5 cellular contexts compared by ENCODE assay signal in genomic region chr3:185109012-185109411, GRCh38. TPM values are rescaled to one million over a fixed set of nuclear protein-coding genes. Genes with fewer than 3 reads are reported as not detected.
"Had no signal": no experiment of that assay in that cellular context is flagged by ENCODE, and none has a peak within 500 bp of the region (broad histone marks: within the 10 kb centered on the region; RNA-seq: fewer than 3 reads in every experiment).

No MANE protein-coding gene starts in this region.

RNA-seq across cellular contexts. Expression of gene C3orf70, which starts 43.8 kb away (rescaled TPM):
- total RNA-seq: mononuclear cell, myocyte had no signal
- polyA plus RNA-seq: immature natural killer cell; keratinocyte; naive thymus-derived CD4-positive, alpha-beta T cell had no signal
